In the genomic region with DNA sequence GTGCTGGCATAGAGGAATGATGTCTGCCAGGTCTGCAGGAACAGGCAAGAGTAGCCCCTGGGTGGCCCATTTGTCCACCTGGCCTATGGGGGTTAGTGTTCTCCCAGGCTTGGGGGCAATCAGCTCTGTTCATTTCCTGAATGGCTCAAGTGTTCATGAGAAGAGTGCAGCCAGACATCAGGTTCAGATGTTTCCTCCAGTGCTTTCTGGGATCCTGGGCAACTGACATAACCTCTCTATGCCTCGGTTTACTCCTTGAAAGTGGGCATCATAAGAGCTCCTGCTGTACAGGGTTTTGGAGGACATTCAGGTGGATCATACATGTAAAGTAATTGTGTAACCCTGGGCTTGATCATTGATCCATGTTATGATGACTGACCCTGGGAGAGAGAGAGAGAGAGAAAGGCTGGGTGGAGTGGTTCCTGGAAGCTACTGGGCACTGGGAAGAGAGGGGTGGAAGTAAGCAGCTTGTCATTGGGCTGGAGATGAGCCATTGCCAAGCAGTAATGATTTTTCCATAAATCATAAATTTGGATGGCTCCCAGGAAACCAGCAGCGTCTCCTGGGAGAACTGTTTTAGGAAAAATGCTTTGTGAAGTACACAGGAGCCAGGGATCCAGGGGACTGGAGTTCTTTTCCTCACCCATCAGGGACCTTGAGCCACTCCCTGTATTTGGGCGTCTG, we compare ENCODE assay signal across 17 cellular contexts. TPM values are rescaled to one million over a fixed set of nuclear protein-coding genes. Genes with fewer than 3 reads are reported as not detected.
DNase-seq lines count a peak whose midpoint lies in the region; ATAC-seq and TF ChIP-seq lines count a peak whose summit lies in the region.
"Had no signal": no experiment of that assay in that cellular context is flagged by ENCODE, and none has a peak within 500 bp of the region (broad histone marks: within the 10 kb centered on the region; RNA-seq: fewer than 3 reads in every experiment).

No MANE protein-coding gene starts in this region.

- DNase-seq in heart left ventricle (no peak), Right ventricle myocardium inferior (ENCODE audit: missing footprints) (no peak), mucosa of gallbladder (ENCODE audit: low spot score) (peak; percentile 27), ureter (ENCODE audit: low spot score) (peak; percentile 37)
- DNase-seq in stimulated activated naive CD8-positive, alpha-beta T cell treated with anti-CD3 and anti-CD28 coated beads, Interleukin-15, Interleukin-2, amounts not matched to agents 100 U/mL and 50 U/mL, for 24 hours, result no peak
- DNase-seq: endodermal cell, glutamatergic neuron, naive B cell, NCI-H187 had no signal

- no peak for TF ChIP-seq POLR2A in heart left ventricle (IDR thresholded peaks at IDR 0.05)

- H3K4me3 ChIP-seq in heart left ventricle, result no peak overlapping the region
- H3K4me3 ChIP-seq: K562, SK-N-MC had no signal

- peaks cover 0 to 9% (median 0%) of the 10 kb centered on the region in 12 donors for H3K9me3 ChIP-seq in heart left ventricle

- intact Hi-C loops in heart left ventricle (cut with DNase I) (no loop called here), Right ventricle myocardium inferior (cut with DNase I) (no loop called here)

- WGBS in heart left ventricle, 4 donors, result 58 to 68% (median 64%) methylated on average over 3 of the region's 3 CpGs

- no peaks in the 10 kb centered on the region for H3K27me3 ChIP-seq in heart left ventricle

- TF ChIP-seq CTCF in heart left ventricle (IDR thresholded peaks at IDR 0.05), result no peak

- peak in 2 of 4 donors; percentile 7 to 19 for ATAC-seq in heart left ventricle
- no peak for ATAC-seq in Right ventricle myocardium inferior
- ATAC-seq in GM18511 (IDR thresholded peaks at IDR 0.05; ENCODE audit: unreplicated experiment), result no peak
- no peak for ATAC-seq in HG03439 (IDR thresholded peaks at IDR 0.05; ENCODE audit: unreplicated experiment)
- ATAC-seq in stimulated activated naive CD8-positive, alpha-beta T cell treated with anti-CD3 and anti-CD28 coated beads, Interleukin-15, Interleukin-2, amounts not matched to agents 100 U/mL and 50 U/mL, for 24 hours, result no peak
- ATAC-seq: K562 had no signal

- H3K27ac ChIP-seq in heart left ventricle, result peak overlapping the region in 9 of 12 donors; percentile 8 to 61 (median 43)
- H3K27ac ChIP-seq in cingulate gyrus (ENCODE audit: low read depth, low read length), result peak overlapping the region; percentile 70
- H3K27ac ChIP-seq: SK-N-MC had no signal

- peaks cover 0 to 35% (median 24%) of the 10 kb centered on the region in 12 donors for H3K4me1 ChIP-seq in heart left ventricle

- no peaks in the 10 kb centered on the region for H3K36me3 ChIP-seq in heart left ventricle

RNA-seq across cellular contexts. Expression of a gene that starts 30.2 kb away (rescaled TPM):
- not detected for total RNA-seq in heart left ventricle
- polyA plus RNA-seq in heart left ventricle, result not detected
- total RNA-seq in Right ventricle myocardium inferior, result not detected
- not detected for total RNA-seq in mucosa of gallbladder
- total RNA-seq in ureter, result not detected
- total RNA-seq: activated CD8-positive, alpha-beta memory T cell treated with anti-CD3 and anti-CD28 coated beads for 36 hours; bronchial epithelial cell; endodermal cell; K562; renal cortical epithelial cell had no signal
- polyA plus RNA-seq: K562 had no signal

RNA-seq across cellular contexts. Expression of a gene that starts 48.5 kb away (rescaled TPM):
- 10 to 100 TPM in 3 of 9 donors, 1 to 10 TPM in 6; 1.6 to 13.5 (median 8.3) TPM for total RNA-seq in heart left ventricle
- 10 to 100 TPM in 1 of 2 donors, 1 to 10 TPM in 1; 1.7 to 16.7 TPM for polyA plus RNA-seq in heart left ventricle
- total RNA-seq in Right ventricle myocardium inferior, result 7.0 TPM
- 28.1 TPM for total RNA-seq in mucosa of gallbladder
- total RNA-seq in ureter, result 44.0 TPM

Comparison
In these comparisons a context has a peak if more than half of its experiments do, and no peak if none do; other contexts are left out.
1. DNase-seq: peak in mucosa of gallbladder (single experiment) and ureter (single experiment); none in heart left ventricle (0 of 5), Right ventricle myocardium inferior (single experiment) and stimulated activated naive CD8-positive, alpha-beta T cell treated with anti-CD3 and anti-CD28 coated beads, Interleukin-15, Interleukin-2, amounts not matched to agents 100 U/mL and 50 U/mL, for 24 hours (single experiment).